In genomic region chr9:131035548-131035947, GRCh38 we compare ENCODE assay signal across 26 cellular contexts. TPM values are rescaled to one million over a fixed set of nuclear protein-coding genes. Genes with fewer than 3 reads are reported as not detected.
"Had no signal": no experiment of that assay in that cellular context is flagged by ENCODE, and none has a peak within 500 bp of the region (broad histone marks: within the 10 kb centered on the region; RNA-seq: fewer than 3 reads in every experiment).

No MANE protein-coding gene starts in this region.

- H2AFZ ChIP-seq: parathyroid adenoma had no signal

- H3K27me3 ChIP-seq: right lobe of liver, sigmoid colon, thyroid gland, tibial nerve, upper lobe of left lung, vagina had no signal

- H3K27ac ChIP-seq: parathyroid adenoma, psoas muscle, right lobe of liver, sigmoid colon, stomach, thoracic aorta, thyroid gland, tibial nerve had no signal

- H3K36me3 ChIP-seq: right lobe of liver, sigmoid colon, stomach, thoracic aorta, thyroid gland, tibial nerve, upper lobe of left lung, vagina had no signal

- H3K79me2 ChIP-seq: parathyroid adenoma had no signal

- H3K4me3 ChIP-seq: psoas muscle, right lobe of liver, sigmoid colon, stomach, thoracic aorta, thyroid gland, tibial nerve, upper lobe of left lung, vagina had no signal

- H3K4me1 ChIP-seq: parathyroid adenoma, psoas muscle, right lobe of liver, tibial nerve had no signal

- H3K9me3 ChIP-seq: psoas muscle, right lobe of liver, sigmoid colon, stomach, thoracic aorta, thyroid gland, tibial nerve, upper lobe of left lung, vagina had no signal

- ATAC-seq: naive thymus-derived CD8-positive, alpha-beta T cell; natural killer cell treated with Interleukin-12 subunit alpha and Interleukin-12 subunit beta and Interleukin-15 and Interleukin-18, amount 100 ng/mL, for 72 hours; psoas muscle; right cardiac atrium; right lobe of liver; stimulated activated effector memory CD8-positive, alpha-beta T cell treated with anti-CD3 and anti-CD28 coated beads, Interleukin-12 subunit alpha, Interleukin-12 subunit beta, amount 100 ng/mL, for 72 hours; stimulated activated naive B cell treated with anti-CD40 and anti-IgM and Interleukin-4, amounts not matched to agents 10 μg/mL and 1 μg/mL and 100 μg/mL, for 72 hours had no signal

- FAIRE-seq: small intestine, urothelium cell line had no signal

- DNase-seq: naive thymus-derived CD8-positive, alpha-beta T cell; nephron progenitor cell; occipital lobe; posterior cingulate gyrus; psoas muscle; right lobe of liver; sigmoid colon; small intestine; stimulated activated CD4-positive, alpha-beta T cell treated with anti-CD3 and anti-CD28 coated beads, Interleukin-15, amount 100 ng/mL, for 24 hours; stimulated activated CD4-positive, alpha-beta T cell treated with anti-CD3 and anti-CD28 coated beads, Interleukin-2, amount 100 ng/mL, for 24 hours; stimulated activated CD4-positive, alpha-beta T cell treated with anti-CD3 and anti-CD28 coated beads, Interleukin-2, amount 100 ng/mL, for 48 hours; stimulated activated CD4-positive, alpha-beta T cell treated with anti-CD3 and anti-CD28 coated beads, Interleukin-4, amount 100 ng/mL, for 24 hours; stimulated activated naive B cell treated with anti-CD40 and anti-IgM and Interleukin-4, amounts not matched to agents 10 μg/mL and 1 μg/mL and 100 μg/mL, for 72 hours; stimulated activated naive CD4-positive, alpha-beta T cell treated with Interleukin-2 at 50 U/mL for 16 hours; stomach; thyroid gland; trophoblast cell had no signal

- H3K9ac ChIP-seq: parathyroid adenoma had no signal

RNA-seq across cellular contexts. Expression of gene LAMC3, which starts 26.6 kb away (rescaled TPM):
- total RNA-seq: natural killer cell treated with Interleukin-12 subunit alpha and Interleukin-12 subunit beta and Interleukin-15 and Interleukin-18, amount 100 ng/mL, for 72 hours had no signal
